In the genomic region with DNA sequence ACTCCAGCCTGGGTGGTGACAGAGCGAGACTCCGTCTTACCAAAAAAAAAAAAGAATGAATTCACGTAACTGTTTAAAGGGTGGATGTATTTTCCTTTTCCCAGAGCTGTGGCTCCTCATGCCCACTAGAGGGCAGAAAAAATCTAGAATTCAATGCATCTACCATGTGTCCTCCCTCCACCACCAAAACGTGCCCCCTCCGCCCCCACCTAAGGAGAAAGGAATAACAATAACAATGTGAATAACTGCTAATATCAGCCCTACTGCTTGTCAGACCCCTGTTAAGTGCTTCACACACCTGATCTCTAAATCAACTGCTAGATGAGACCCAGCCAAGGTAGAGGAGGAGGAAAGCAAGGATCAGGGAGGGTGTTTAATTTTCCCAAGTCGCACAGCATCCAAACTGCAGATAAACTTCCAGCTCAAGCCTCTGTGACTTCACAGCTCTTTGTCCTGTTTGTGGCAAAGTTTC, we compare ENCODE assay signal across 8 cellular contexts. TPM values are rescaled to one million over a fixed set of nuclear protein-coding genes. Genes with fewer than 3 reads are reported as not detected.
DNase-seq lines count a peak whose midpoint lies in the region; ATAC-seq, FAIRE-seq and TF ChIP-seq lines count a peak whose summit lies in the region.
"Had no signal": no experiment of that assay in that cellular context is flagged by ENCODE, and none has a peak within 500 bp of the region (broad histone marks: within the 10 kb centered on the region; RNA-seq: fewer than 3 reads in every experiment).

No MANE protein-coding gene starts in this region.

- BruUV-seq in endothelial cell of umbilical vein (replicated peaks; lab: Mats Ljungman, UMichigan), result no TSS peak

- H3K9me1 ChIP-seq in endothelial cell of umbilical vein (replicated peaks; ENCODE audit: control insufficient read depth, extremely low read depth, insufficient read depth, low read length), result no peaks in the 10 kb centered on the region

- H3K27ac ChIP-seq in endothelial cell of umbilical vein (ENCODE audit: insufficient read depth, low read depth, low read length), result no peak overlapping the region
- H3K27ac ChIP-seq in neural cell (ENCODE audit: low read length), result no peak overlapping the region

- no peak for TF ChIP-seq EP300 in neural cell (conservative IDR thresholded peaks at IDR 0.05; ENCODE audit: poor library complexity, severe bottlenecking)

- H3K9ac ChIP-seq in endothelial cell of umbilical vein (replicated peaks; ENCODE audit: extremely low read depth, insufficient read depth, low read length), result no peak overlapping the region
- no peak overlapping the region for H3K9ac ChIP-seq in neural cell (ENCODE audit: low read length)

- H3K9me3 ChIP-seq in endothelial cell of umbilical vein (replicated peaks; ENCODE audit: control insufficient read depth, insufficient read depth, low read length), result no peaks in the 10 kb centered on the region
- H3K9me3 ChIP-seq in neural cell (ENCODE audit: low read length), result peaks cover 3% of the 10 kb centered on the region

- peak; percentile 25 for DNase-seq in DMS114 treated with DMSO at 0.1 percent for 48 hours (lab: John Stamatoyannopoulos, UW; ENCODE audit: unreplicated experiment)
- DNase-seq in HFF-Myc (ENCODE audit: extremely low read depth, low read depth), result peak; percentile 27
- peak; percentile 69 for DNase-seq in SW480 (ENCODE audit: low spot score)
- peak; percentile 31 for DNase-seq in endothelial cell of umbilical vein (ENCODE audit: low read depth, low spot score)
- DNase-seq in mesenteric fat pad (ENCODE audit: low spot score), result no peak

- ATAC-seq in HG03354 (IDR thresholded peaks at IDR 0.05; ENCODE audit: poor library complexity, severe bottlenecking, unreplicated experiment), result no peak

- H3K4me3 ChIP-seq in HFF-Myc (replicated peaks; ENCODE audit: low read depth, low read length) (no peak overlapping the region), endothelial cell of umbilical vein (replicated peaks in 1 of 3; ENCODE audit: insufficient read depth in 1 of 3, low read depth in 1 of 3, low read length in 3 of 3) (no peak overlapping the region), neural cell (ENCODE audit: low read length) (no peak overlapping the region)

- POLR2A ChIA-PET in endothelial cell of umbilical vein (lab: Charles Lee), result no interaction called here

- H3K4me2 ChIP-seq in endothelial cell of umbilical vein (ENCODE audit: insufficient read depth, low read length) (no peak overlapping the region), neural cell (ENCODE audit: low read length) (no peak overlapping the region)

- TF ChIP-seq RAD21 in neural cell (conservative IDR thresholded peaks at IDR 0.05), result peak; percentile 64

- H2AFZ ChIP-seq in endothelial cell of umbilical vein (ENCODE audit: low read depth, low read length), result no peak overlapping the region
- H2AFZ ChIP-seq in neural cell (ENCODE audit: low read depth, low read length), result no peak overlapping the region

- H3K79me2 ChIP-seq in endothelial cell of umbilical vein (ENCODE audit: control insufficient read depth, insufficient read depth, low read length) (no peaks in the 10 kb centered on the region), neural cell (replicated peaks; ENCODE audit: insufficient read depth, low read length) (no peaks in the 10 kb centered on the region)

- CTCF ChIA-PET in endothelial cell of umbilical vein (lab: Charles Lee), result interaction anchor here (0.7 to 6.5 kb wide), 19 partner anchors 9 to 426 kb away, joined by 3 to 72 read pairs (median 4); no protein-coding TSS in a partner anchor

- H4K20me1 ChIP-seq in endothelial cell of umbilical vein (replicated peaks; ENCODE audit: control insufficient read depth, extremely low read depth, insufficient read depth, low read length) (no peaks in the 10 kb centered on the region), neural cell (ENCODE audit: insufficient read depth) (no peaks in the 10 kb centered on the region)

- H3K9me2 ChIP-seq in neural cell (ENCODE audit: insufficient read depth, low read length), result no peaks in the 10 kb centered on the region

- H3K4me1 ChIP-seq in endothelial cell of umbilical vein (ENCODE audit: control insufficient read depth, extremely low read depth, insufficient read depth, low read length), result no peaks in the 10 kb centered on the region

- TF ChIP-seq POLR2A in endothelial cell of umbilical vein (IDR thresholded peaks at IDR 0.05; ENCODE audit: low read depth, low read length), result no peak

- no peaks in the 10 kb centered on the region for H3K36me3 ChIP-seq in endothelial cell of umbilical vein (ENCODE audit: control insufficient read depth in 2 of 2, extremely low read depth in 1 of 2, insufficient read depth in 2 of 2, low read length in 2 of 2)
- H3K36me3 ChIP-seq in neural cell (ENCODE audit: insufficient read depth, low read length), result no peaks in the 10 kb centered on the region

- dilution Hi-C loops in endothelial cell of umbilical vein (cut with MboI; ENCODE audit: extremely low pct_ligation_motif_present, low sequenced_read_pairs), result no loop called here

- H3F3A ChIP-seq in neural cell (ENCODE audit: insufficient read depth, low read length, poor library complexity, severe bottlenecking), result no peaks in the 10 kb centered on the region

- TF ChIP-seq CTCF in HFF-Myc (IDR thresholded peaks at IDR 0.05; ENCODE audit: low read depth, low read length, missing control alignments), result peak; percentile 67
- peak; percentile 56 to 64 for TF ChIP-seq CTCF in endothelial cell of umbilical vein (IDR thresholded peaks at IDR 0.05; ENCODE audit: extremely low read depth in 1 of 2, insufficient read depth in 1 of 2, low read depth in 1 of 2, low read length in 2 of 2)
- peak; percentile 67 for TF ChIP-seq CTCF in neural cell (IDR thresholded peaks at IDR 0.05; ENCODE audit: poor library complexity, severe bottlenecking)

- peak; percentile 63 for FAIRE-seq in endothelial cell of umbilical vein (lab: Jason Lieb, UNC)

- intact Hi-C loops in endothelial cell of umbilical vein (cut with micrococcal nuclease), result loop anchor here (1.0 kb wide), 1 partner anchor 26 kb away; no protein-coding TSS in a partner anchor

- H3K27me3 ChIP-seq in endothelial cell of umbilical vein (ENCODE audit: control insufficient read depth in 2 of 2, insufficient read depth in 2 of 2, low read length in 2 of 2) (no peaks in the 10 kb centered on the region), neural cell (ENCODE audit: insufficient read depth, low read depth, low read length) (no peaks in the 10 kb centered on the region)

TF ChIP-seq in endothelial cell of umbilical vein, 7 proteins besides CTCF, POLR2A, EP300 and RAD21:
- TF ChIP-seq MYC (IDR thresholded peaks at IDR 0.05; ENCODE audit: low read depth, low read length) (no peak), JUN (IDR thresholded peaks at IDR 0.05; ENCODE audit: borderline replicate concordance, insufficient read depth, insufficient read length, low read depth) (no peak), GATA2 (IDR thresholded peaks at IDR 0.05; ENCODE audit: insufficient read depth, insufficient read length, low read depth, low read length) (no peak), FOS (IDR thresholded peaks at IDR 0.05; ENCODE audit: borderline replicate concordance, insufficient read depth, low read length) (no peak), POLR2AphosphoS5 (IDR thresholded peaks at IDR 0.05; ENCODE audit: insufficient read depth, low read depth, low read length) (no peak), EZH2 (IDR thresholded peaks at IDR 0.05; ENCODE audit: borderline replicate concordance, low read depth, low read length, severe bottlenecking) (no peak)
- TF ChIP-seq, protein P1, sequence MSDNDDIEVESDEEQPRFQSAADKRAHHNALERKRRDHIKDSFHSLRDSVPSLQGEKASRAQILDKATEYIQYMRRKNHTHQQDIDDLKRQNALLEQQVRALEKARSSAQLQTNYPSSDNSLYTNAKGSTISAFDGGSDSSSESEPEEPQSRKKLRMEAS (IDR thresholded peaks at IDR 0.05; ENCODE audit: insufficient read depth, insufficient read length), result no peak

TF ChIP-seq in neural cell, 6 proteins besides CTCF, POLR2A, EP300 and RAD21:
- TF ChIP-seq TAF1 (IDR thresholded peaks at IDR 0.05; ENCODE audit: low read depth) (no peak), SMC3 (conservative IDR thresholded peaks at IDR 0.05; ENCODE audit: poor library complexity) (peak; percentile 73)

RNA-seq across cellular contexts. Expression of gene PNMA8B, which starts 20.2 kb away (rescaled TPM):
- total RNA-seq in endothelial cell of umbilical vein, result 0.11 TPM in 1 of 2 replicates, not detected in the other
- polyA plus RNA-seq in endothelial cell of umbilical vein, result 0.02 TPM in 1 of 2 replicates, not detected in the other
- not detected in 2 replicates for polyA plus RNA-seq in endothelial cell of umbilical vein (2011; cell fraction: cytosol; rRNA removed)
- polyA plus RNA-seq in endothelial cell of umbilical vein (2011; cell fraction: nucleus; rRNA removed), result not detected in 2 replicates
- 0.04 TPM in 1 of 2 replicates, not detected in the other for polyA plus RNA-seq in endothelial cell of umbilical vein (2012)
- not detected in 2 replicates for polyA minus RNA-seq in endothelial cell of umbilical vein
- polyA minus RNA-seq in endothelial cell of umbilical vein (2011; cell fraction: cytosol; rRNA and poly(A)+ RNA removed), result not detected
- polyA minus RNA-seq in endothelial cell of umbilical vein (2011; cell fraction: nucleus; rRNA and poly(A)+ RNA removed), result not detected in 2 replicates
- polyA plus RNA-seq in neural cell, result 9.9 and 10.1 TPM in 2 replicates
- polyA minus RNA-seq in neural cell, result 24.0 and 27.0 TPM in 2 replicates
- total RNA-seq in mesenteric fat pad, result 2.5 TPM
- total RNA-seq: T-helper 2 cell treated with Interferon-gamma antibody and Interleukin-4, amounts not matched to agents 100 ng/mL and 5 ng/mL, for 36 hours had no signal

RNA-seq across cellular contexts. Expression of gene PNMA8A, which starts 44.6 kb away (rescaled TPM):
- total RNA-seq in endothelial cell of umbilical vein, result 0.16 and 0.27 TPM in 2 replicates
- 0.08 and 0.25 TPM in 2 replicates for polyA plus RNA-seq in endothelial cell of umbilical vein
- polyA plus RNA-seq in endothelial cell of umbilical vein (2011; cell fraction: cytosol; rRNA removed), result 0.12 and 0.20 TPM in 2 replicates
- polyA plus RNA-seq in endothelial cell of umbilical vein (2011; cell fraction: nucleus; rRNA removed), result 0.06 and 0.07 TPM in 2 replicates
- 6.2 and 10.0 TPM in 2 replicates for polyA plus RNA-seq in endothelial cell of umbilical vein (2012)
- 0.07 and 0.13 TPM in 2 replicates for polyA minus RNA-seq in endothelial cell of umbilical vein
- polyA minus RNA-seq in endothelial cell of umbilical vein (2011; cell fraction: cytosol; rRNA and poly(A)+ RNA removed), result not detected
- not detected in 2 replicates for polyA minus RNA-seq in endothelial cell of umbilical vein (2011; cell fraction: nucleus; rRNA and poly(A)+ RNA removed)
- polyA plus RNA-seq in neural cell, result 234 and 238 TPM in 2 replicates
- polyA minus RNA-seq in neural cell, result 182 and 186 TPM in 2 replicates
- total RNA-seq in mesenteric fat pad, result 1.2 TPM
- total RNA-seq: T-helper 2 cell treated with Interferon-gamma antibody and Interleukin-4, amounts not matched to agents 100 ng/mL and 5 ng/mL, for 36 hours had no signal
